ENCODE assay signal across 7 cellular contexts in genomic region chr3:71925511-71926241, GRCh38.
DNase-seq lines count a peak whose midpoint lies in the region; ATAC-seq, FAIRE-seq and TF ChIP-seq lines count a peak whose summit lies in the region.
"Not testable (repeated sequence)": the region's sequence is repeated elsewhere in the genome, so short reads cannot be mapped to it uniquely, and the experiment has no call there.

No MANE protein-coding gene starts in this region.

- WGBS in GM12878 (ENCODE audit: insufficient coverage, insufficient replicate concordance, low lambda C conversion rate, missing lambda C conversion rate) = 35% methylated on average over 13 of the region's 13 CpGs

- not testable (repeated sequence) for FAIRE-seq in GM12878 (lab: Jason Lieb, UNC)

- H3K27me3 ChIP-seq in PC-3 (ENCODE audit: low read length) = peaks cover 45% of the 10 kb centered on the region
- H3K27me3 ChIP-seq in GM12878 (replicated peaks in 1 of 2; ENCODE audit: control insufficient read depth in 2 of 2, insufficient read depth in 2 of 2, low read length in 1 of 2); iPS-18a (ENCODE audit: control insufficient read depth, insufficient read depth, low read length): not testable (repeated sequence)

- not testable (repeated sequence) for H4K20me1 ChIP-seq in PC-3 (ENCODE audit: low read length); GM12878 (ENCODE audit: control insufficient read depth, insufficient read depth)

- not testable (repeated sequence) for TF ChIP-seq RAD21 in GM12878 (IDR thresholded peaks at IDR 0.05; ENCODE audit: insufficient read depth, low read depth, low read length)

- H3K36me3 ChIP-seq in PC-3 (ENCODE audit: low read depth, low read length); GM12878 (ENCODE audit: control insufficient read depth in 2 of 2, insufficient read depth in 2 of 2, low read length in 1 of 2); iPS-18a (ENCODE audit: control insufficient read depth, low read depth, low read length): not testable (repeated sequence)

- POLR2A ChIA-PET in PC-3 (lab: Charles Lee; ENCODE audit: unreplicated experiment); GM12878 (lab: Charles Lee): not testable (repeated sequence)

- not testable (repeated sequence) for H3K9me2 ChIP-seq in PC-3 (replicated peaks; ENCODE audit: low read length)

- not testable (repeated sequence) for H3K4me3 ChIP-seq in PC-3 (ENCODE audit: low read length); GM12878; iPS-18a (ENCODE audit: low read length)

- BruUV-seq in PC-3 (replicated peaks; lab: Mats Ljungman, UMichigan); GM12878 (replicated peaks; lab: Mats Ljungman, UMichigan): not testable (repeated sequence)

- not testable (repeated sequence) for H3K27ac ChIP-seq in PC-3 (ENCODE audit: low read length); GM12878 (ENCODE audit: control insufficient read depth, insufficient read depth)
- H3K27ac ChIP-seq in iPS-18a (ENCODE audit: low read length) = peak overlapping the region; percentile 61

- not testable (repeated sequence) for TF ChIP-seq POLR2A in GM12878 (IDR thresholded peaks at IDR 0.05; ENCODE audit: low read depth, low read length)

- not testable (repeated sequence) for H3K79me2 ChIP-seq in PC-3 (ENCODE audit: low read length); GM12878 (ENCODE audit: control insufficient read depth, insufficient read depth, low read length)

- TF ChIP-seq CTCF in PC-3 (conservative IDR thresholded peaks at IDR 0.05; ENCODE audit: low read depth, low read length); GM12878 (IDR thresholded peaks at IDR 0.05 in 2 of 3, conservative IDR thresholded peaks at IDR 0.05 in 1 of 3; ENCODE audit: control insufficient read depth in 2 of 3, extremely low read depth in 1 of 3, insufficient read depth in 1 of 3, low read depth in 3 of 3, low read length in 3 of 3): not testable (repeated sequence)

- not testable (repeated sequence) for H3K4me2 ChIP-seq in PC-3 (ENCODE audit: low read length)
- H3K4me2 ChIP-seq in GM12878 (ENCODE audit: control insufficient read depth, insufficient read depth) = peak overlapping the region; percentile 6; the same call in 1 of the 2 replicates

- not testable (repeated sequence) for H3K9ac ChIP-seq in PC-3 (ENCODE audit: low read length); GM12878 (ENCODE audit: control insufficient read depth, insufficient read depth, low read length); iPS-18a (ENCODE audit: low read length)

- peak; percentile 68 for ATAC-seq in GM18502 (IDR thresholded peaks at IDR 0.05; ENCODE audit: poor library complexity, unreplicated experiment)
- ATAC-seq in GM19351 (IDR thresholded peaks at IDR 0.05; ENCODE audit: unreplicated experiment) = peak; percentile 56
- peak; percentile 79 for ATAC-seq in HG02610 (IDR thresholded peaks at IDR 0.05; ENCODE audit: unreplicated experiment)
- ATAC-seq in HG03354 (IDR thresholded peaks at IDR 0.05; ENCODE audit: poor library complexity, severe bottlenecking, unreplicated experiment) = peak; percentile 50
- peak; percentile 46; the same call in 1 of the 2 replicates for ATAC-seq in PC-3
- ATAC-seq in GM12878 = peak; percentile 79

- H3K4me1 ChIP-seq in PC-3 (ENCODE audit: insufficient read depth, low read length); GM12878 (ENCODE audit: control insufficient read depth, insufficient read depth, low read length): not testable (repeated sequence)
- H3K4me1 ChIP-seq in iPS-18a (ENCODE audit: control insufficient read depth, low read depth, low read length) = peaks cover 16% of the 10 kb centered on the region

- H2AFZ ChIP-seq in PC-3 (ENCODE audit: low read length); GM12878 (ENCODE audit: control insufficient read depth, low read depth, low read length): not testable (repeated sequence)

- intact Hi-C loops in PC-3 (cut with micrococcal nuclease) = loop anchor here (1.0 kb wide), 1 partner anchor 897 kb away; no protein-coding TSS in a partner anchor
- intact Hi-C loops in GM12878 (cut with micrococcal nuclease; ENCODE audit: unreplicated experiment) = loop anchor here (2.0 to 5.0 kb wide), 2 partner anchors 48 to 893 kb away; no protein-coding TSS in a partner anchor

- not testable (repeated sequence) for TF ChIP-seq EP300 in GM12878 (IDR thresholded peaks at IDR 0.05; ENCODE audit: borderline replicate concordance in 1 of 2, control insufficient read depth in 1 of 2, low read depth in 2 of 2, low read length in 2 of 2)

- RAD21 ChIA-PET in GM12878 (lab: Charles Lee; ENCODE audit: unreplicated experiment) = interaction anchor here (0.8 to 3.1 kb wide), 4 partner anchors 51 to 896 kb away, joined by 3 to 11 read pairs (median 4); no protein-coding TSS in a partner anchor

- not testable (repeated sequence) for H3F3A ChIP-seq in PC-3 (ENCODE audit: low read length, unreplicated experiment)

- SMC1A ChIA-PET in GM12878 (lab: Charles Lee; ENCODE audit: uncharacterized antibody, unreplicated experiment) = interaction anchor here (0.8 to 1.4 kb wide), 6 partner anchors 195 to 896 kb away, joined by 3 to 7 read pairs (median 4); no protein-coding TSS in a partner anchor

- not testable (repeated sequence) for DNase-seq in PC-3; GM12878 (ENCODE audit: low read depth, low spot score)

- in situ Hi-C loops in GM12878 (cut with MboI) = not testable (repeated sequence)

- not testable (repeated sequence) for H3K9me3 ChIP-seq in PC-3 (ENCODE audit: low read length); GM12878 (replicated peaks; ENCODE audit: control insufficient read depth, insufficient read depth, low read length); iPS-18a (ENCODE audit: control insufficient read depth, low read depth, low read length)

- CTCF ChIA-PET in PC-3 (lab: Charles Lee) (interaction anchor here (0.6 kb wide), 1 partner anchor 893 kb away, joined by 3 read pairs; no protein-coding TSS in a partner anchor), GM12878 (lab: Yijun Ruan, JAX) (interaction anchor here (0.8 to 1.5 kb wide), 5 partner anchors 50 to 897 kb away, joined by 3 to 5 read pairs (median 4); no protein-coding TSS in a partner anchor)

TF ChIP-seq in GM12878, 131 proteins besides CTCF, POLR2A, EP300 and RAD21:
- peak; percentile 41; the same call in 1 of the 2 replicates for TF ChIP-seq JUNB (IDR thresholded peaks at IDR 0.05)
- peak in 1 of 2 experiments; percentile 43; a peak in 1 of 4 replicates for TF ChIP-seq ETV6 (conservative IDR thresholded peaks at IDR 0.05 in 1 of 2, IDR thresholded peaks at IDR 0.05 in 1 of 2; ENCODE audit: borderline replicate concordance in 1 of 2, low read depth in 1 of 2)
- peak; percentile 14 for TF ChIP-seq MEF2B (IDR thresholded peaks at IDR 0.05; ENCODE audit: partially characterized antibody, poor library complexity, severe bottlenecking)
- peak; percentile 62; the same call in 1 of the 2 replicates for TF ChIP-seq SPI1 (IDR thresholded peaks at IDR 0.05; ENCODE audit: borderline replicate concordance, insufficient read depth, low read depth, low read length)
- TF ChIP-seq RUNX3 (IDR thresholded peaks at IDR 0.05; ENCODE audit: low read length) = peak; percentile 67
- peak; percentile 19; the same call in 1 of the 2 replicates for TF ChIP-seq NFIC (IDR thresholded peaks at IDR 0.05; ENCODE audit: low read depth, low read length)
- 0 out of 4 replicates have a peak, but pooled peaks of 1 of the 2 experiments have one; percentile 23 for TF ChIP-seq IKZF2 (IDR thresholded peaks at IDR 0.05)
